ENCODE assay signal across 29 cellular contexts in the genomic region with DNA sequence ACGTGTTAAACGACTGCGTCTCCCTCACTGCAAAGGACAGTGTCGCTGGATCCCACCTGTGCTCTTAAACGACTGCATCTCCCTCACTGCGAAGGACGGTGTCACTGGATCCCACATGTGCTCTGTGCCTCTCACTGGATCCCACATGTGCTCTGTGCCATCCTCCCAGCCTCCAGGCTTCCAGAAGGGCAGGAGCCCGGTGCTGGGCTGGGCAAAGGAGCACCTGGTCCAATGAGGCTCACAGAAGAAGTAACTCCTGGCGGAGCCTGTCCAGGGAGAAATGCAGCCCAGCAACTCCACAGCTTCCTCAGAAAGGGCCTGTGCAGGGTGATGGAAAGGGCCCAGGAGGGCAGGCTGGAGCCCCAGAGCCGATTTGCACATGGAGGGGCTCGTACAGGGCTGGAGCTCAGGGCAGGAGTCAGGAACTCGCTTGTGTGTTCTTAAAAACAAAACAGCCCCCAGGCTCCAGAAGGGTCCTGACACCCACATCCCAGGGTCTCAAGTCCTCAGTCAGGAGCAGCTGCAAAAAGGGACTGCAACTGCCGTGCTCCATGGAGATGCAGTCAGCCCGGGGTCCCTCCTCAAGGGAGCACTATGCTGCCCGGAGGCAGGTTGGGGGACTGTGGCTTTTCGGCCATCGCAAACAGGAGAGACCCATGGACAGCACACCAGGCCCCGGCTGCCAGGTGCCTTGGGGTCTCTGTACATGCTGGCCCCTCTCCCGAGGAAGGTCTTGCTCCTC. TPM values are rescaled to one million over a fixed set of nuclear protein-coding genes. Genes with fewer than 3 reads are reported as not detected.
"Had no signal": no experiment of that assay in that cellular context is flagged by ENCODE, and none has a peak within 500 bp of the region (broad histone marks: within the 10 kb centered on the region; RNA-seq: fewer than 3 reads in every experiment).

No MANE protein-coding gene starts in this region.

- ATAC-seq: gastroesophageal sphincter; left lobe of liver; right cardiac atrium; stimulated activated effector memory CD8-positive, alpha-beta T cell treated with anti-CD3 and anti-CD28 coated beads, Interleukin-12 subunit alpha, Interleukin-12 subunit beta, amount 100 ng/mL, for 72 hours; stimulated activated naive CD8-positive, alpha-beta T cell treated with anti-CD3 and anti-CD28 coated beads, Interleukin-15, amount 100 ng/mL, for 72 hours had no signal

- H3K4me3 ChIP-seq: ascending aorta, cardiac muscle cell, gastroesophageal sphincter, skin epidermis, thyroid gland, upper lobe of left lung had no signal

- DNase-seq: activated CD4-positive, alpha-beta memory T cell treated with anti-CD3 and anti-CD28 coated beads for 36 hours; activated CD4-positive, alpha-beta T cell treated with anti-CD3 and anti-CD28 coated beads, Interleukin-2, amount 10 ng/mL, durations not matched to agents 24 days and 14 days; activated CD4-positive, CD25-positive, alpha-beta regulatory T cell treated with anti-CD3 and anti-CD28 coated beads, Interleukin-2, amount 50 U/mL, for 72 hours; activated CD8-positive, alpha-beta memory T cell treated with anti-CD3 and anti-CD28 coated beads, Interleukin-2, amount 50 U/mL, for 4 hours; activated effector memory CD4-positive, alpha-beta T cell treated with anti-CD3 and anti-CD28 coated beads, Interleukin-2, amount 50 U/mL, for 16 hours; activated naive CD4-positive, alpha-beta T cell treated with anti-CD3 and anti-CD28 coated beads, Interleukin-2, amount 10 ng/mL, durations not matched to agents 7 days and 5 days; activated naive CD8-positive, alpha-beta T cell treated with anti-CD3 and anti-CD28 coated beads, Interleukin-2, amount 10 ng/mL, durations not matched to agents 7 days and 5 days; activated T-cell treated with anti-CD3 and anti-CD28 coated beads, Interleukin-2, amount 50 U/mL, for 1 hour; cortex of kidney; hippocampal formation; immature natural killer cell; mammary epithelial cell; naive B cell; nucleus accumbens; stimulated activated CD4-positive, alpha-beta T cell treated with anti-CD3 and anti-CD28 coated beads, Interleukin-4, amount 100 ng/mL, for 24 hours; stimulated activated naive CD8-positive, alpha-beta T cell treated with anti-CD3 and anti-CD28 coated beads, Interleukin-15, amount 100 ng/mL, for 72 hours; substantia nigra; T-helper 2 cell; thyroid gland; upper lobe of left lung had no signal

- H3K9me3 ChIP-seq: ascending aorta, gastroesophageal sphincter, thyroid gland, upper lobe of left lung had no signal

- H3K4me1 ChIP-seq: ascending aorta, gastroesophageal sphincter, parathyroid adenoma, thyroid gland, upper lobe of left lung had no signal

- H3K27ac ChIP-seq: ascending aorta, cardiac muscle cell, gastroesophageal sphincter, parathyroid adenoma, skin epidermis, thyroid gland, upper lobe of left lung had no signal

- H3K36me3 ChIP-seq: ascending aorta, cardiac muscle cell, gastroesophageal sphincter, thyroid gland, upper lobe of left lung had no signal

- H3K27me3 ChIP-seq: ascending aorta, cardiac muscle cell, thyroid gland, upper lobe of left lung had no signal

RNA-seq across cellular contexts. Expression of a gene that starts 52.7 kb away (rescaled TPM):
- total RNA-seq: activated CD4-positive, alpha-beta T cell treated with anti-CD3 and anti-CD28 coated beads, Interleukin-2, amount 10 ng/mL, durations not matched to agents 24 days and 14 days; activated T-helper 1 cell treated with anti-CD3 and anti-CD28 coated beads, Interleukin-12 subunit alpha, Interleukin-12 subunit beta, Interleukin-2, Interleukin-4 antibody, amounts not matched to agents 30 ng/mL and 10 ng/mL and 1 ng/mL, durations not matched to agents 14 hours and 24 hours and 36 hours had no signal
